In genomic region chr20:25059866-25060465, GRCh38 we compare ENCODE assay signal across 1 cellular context.
TF ChIP-seq lines count a peak whose summit lies in the region.

No MANE protein-coding gene starts in this region.

TF ChIP-seq in HepG2, 621 proteins besides CTCF, POLR2A, EP300 and RAD21:
- TF ChIP-seq ZNF704 (CRISPR knock-in tag; IDR thresholded peaks at IDR 0.05; ENCODE audit: borderline replicate concordance): no peak
- TF ChIP-seq FOSL2 (CRISPR knock-in tag; IDR thresholded peaks at IDR 0.05): peak; percentile 26; the same call in 1 of the 2 replicates
- no peak for TF ChIP-seq ZNF891 (CRISPR knock-in tag; IDR thresholded peaks at IDR 0.05)
